ENCODE assay signal across 14 cellular contexts in the genomic region with DNA sequence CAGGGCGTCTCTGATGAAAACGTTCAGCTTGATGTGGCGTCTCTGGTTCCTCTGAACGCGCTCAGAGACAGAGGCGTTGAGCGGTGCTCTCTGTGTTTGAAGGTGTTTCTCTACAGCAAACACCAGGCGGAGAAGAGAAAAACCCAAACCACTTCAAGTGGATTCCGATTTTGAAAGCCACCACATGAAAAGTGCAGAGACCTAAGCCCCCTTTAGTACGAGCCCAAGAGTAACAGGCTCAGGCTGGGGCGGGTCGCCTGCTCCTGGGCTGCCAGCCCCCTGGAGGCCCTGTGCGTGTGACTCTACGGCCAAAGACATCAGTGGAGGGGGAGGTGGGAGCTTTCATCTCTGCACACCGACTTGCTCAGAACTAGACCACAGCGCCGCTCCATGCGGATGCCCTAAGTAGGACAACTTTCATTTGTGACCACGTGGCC.
DNase-seq lines count a peak whose midpoint lies in the region; ATAC-seq lines count a peak whose summit lies in the region.
"Had no signal": no experiment of that assay in that cellular context is flagged by ENCODE, and none has a peak within 500 bp of the region (broad histone marks: within the 10 kb centered on the region; RNA-seq: fewer than 3 reads in every experiment).

No MANE protein-coding gene starts in this region.

- no peaks in the 10 kb centered on the region for H3K9me3 Mint-ChIP-seq in activated CD4-positive, alpha-beta memory T cell treated with anti-CD3 and anti-CD28 coated beads, Interleukin-2, amount 10 ng/mL, durations not matched to agents 7 days and 5 days
- H3K9me3 Mint-ChIP-seq in activated naive CD8-positive, alpha-beta T cell treated with anti-CD3 and anti-CD28 coated beads for 36 hours: peaks cover 2% of the 10 kb centered on the region

- peaks cover 16% of the 10 kb centered on the region for H3K36me3 Mint-ChIP-seq in activated CD4-positive, alpha-beta memory T cell treated with anti-CD3 and anti-CD28 coated beads, Interleukin-2, amount 10 ng/mL, durations not matched to agents 7 days and 5 days (ENCODE audit: low read depth)
- H3K36me3 Mint-ChIP-seq in activated naive CD8-positive, alpha-beta T cell treated with anti-CD3 and anti-CD28 coated beads for 36 hours: no peaks in the 10 kb centered on the region
- H3K36me3 Mint-ChIP-seq: brain had no signal

- peak overlapping the region; percentile 93 for H3K27ac Mint-ChIP-seq in activated CD4-positive, alpha-beta memory T cell treated with anti-CD3 and anti-CD28 coated beads, Interleukin-2, amount 10 ng/mL, durations not matched to agents 7 days and 5 days
- peak overlapping the region; percentile 80 for H3K27ac Mint-ChIP-seq in activated naive CD8-positive, alpha-beta T cell treated with anti-CD3 and anti-CD28 coated beads for 36 hours
- H3K27ac Mint-ChIP-seq: brain had no signal

- peaks cover 87% of the 10 kb centered on the region for H3K4me1 Mint-ChIP-seq in activated CD4-positive, alpha-beta memory T cell treated with anti-CD3 and anti-CD28 coated beads, Interleukin-2, amount 10 ng/mL, durations not matched to agents 7 days and 5 days
- peaks cover 55% of the 10 kb centered on the region for H3K4me1 Mint-ChIP-seq in activated naive CD8-positive, alpha-beta T cell treated with anti-CD3 and anti-CD28 coated beads for 36 hours
- H3K4me1 Mint-ChIP-seq: brain had no signal

- peak; percentile 93 for DNase-seq in Jurkat, Clone E6-1 (ENCODE audit: low read depth, low spot score)
- DNase-seq in activated CD4-positive, alpha-beta memory T cell treated with anti-CD3 and anti-CD28 coated beads, Interleukin-2, amount 10 ng/mL, durations not matched to agents 7 days and 5 days: peak; percentile 83
- DNase-seq in activated naive CD8-positive, alpha-beta T cell treated with anti-CD3 and anti-CD28 coated beads for 36 hours: peak; percentile 78
- peak; percentile 40 to 55 for DNase-seq in stimulated activated CD4-positive, alpha-beta T cell treated with anti-CD3 and anti-CD28 coated beads, Interleukin-4, amount 100 ng/mL, for 4 hours
- DNase-seq in HuH-7 (ENCODE audit: low spot score): no peak
- DNase-seq in NCI-H526 treated with DMSO at 0.1 percent for 48 hours (lab: John Stamatoyannopoulos, UW): no peak
- no peak for DNase-seq in NAMALWA (ENCODE audit: low spot score)
- DNase-seq: NCI-H1105 treated with DMSO at 0.1 percent for 48 hours; NK-92 treated with Interleukin-12 subunit alpha and Interleukin-12 subunit beta, amount 100 ng/mL, for 24 hours; SW 1271 had no signal

- no peak for ATAC-seq in GM18868 (IDR thresholded peaks at IDR 0.05; ENCODE audit: unreplicated experiment)
- ATAC-seq: esophagus mucosa had no signal

- CTCF ChIA-PET in activated CD4-positive, alpha-beta memory T cell treated with anti-CD3 and anti-CD28 coated beads, Interleukin-2, amount 10 ng/mL, durations not matched to agents 7 days and 5 days (lab: Charles Lee): interaction anchor here (0.9 to 2.6 kb wide), 6 partner anchors 9 to 566 kb away, joined by 3 to 22 read pairs (median 8); no protein-coding TSS in a partner anchor

- POLR2A ChIA-PET in activated CD4-positive, alpha-beta memory T cell treated with anti-CD3 and anti-CD28 coated beads, Interleukin-2, amount 10 ng/mL, durations not matched to agents 7 days and 5 days (lab: Charles Lee): interaction anchor here (0.9 to 11.7 kb wide), 12 partner anchors 7 to 368 kb away, joined by 3 to 135 read pairs (median 4); partner anchors contain the start of gene MAF

- H3K4me3 Mint-ChIP-seq in activated CD4-positive, alpha-beta memory T cell treated with anti-CD3 and anti-CD28 coated beads, Interleukin-2, amount 10 ng/mL, durations not matched to agents 7 days and 5 days: peak overlapping the region; percentile 66
- peak overlapping the region; percentile 50 for H3K4me3 Mint-ChIP-seq in activated naive CD8-positive, alpha-beta T cell treated with anti-CD3 and anti-CD28 coated beads for 36 hours
- H3K4me3 Mint-ChIP-seq: brain had no signal

- no peaks in the 10 kb centered on the region for H3K27me3 Mint-ChIP-seq in activated CD4-positive, alpha-beta memory T cell treated with anti-CD3 and anti-CD28 coated beads, Interleukin-2, amount 10 ng/mL, durations not matched to agents 7 days and 5 days
- H3K27me3 Mint-ChIP-seq in activated naive CD8-positive, alpha-beta T cell treated with anti-CD3 and anti-CD28 coated beads for 36 hours: peaks cover 94% of the 10 kb centered on the region

- H3K4me3 ChIP-seq in Jurkat, Clone E6-1 (ENCODE audit: low read length): no peak overlapping the region
- H3K4me3 ChIP-seq: skin epidermis had no signal

Comparison
In these comparisons a context has a peak if more than half of its experiments do, and no peak if none do; other contexts are left out.
1. DNase-seq: peak in Jurkat, Clone E6-1 (single experiment), activated CD4-positive, alpha-beta memory T cell treated with anti-CD3 and anti-CD28 coated beads, Interleukin-2, amount 10 ng/mL, durations not matched to agents 7 days and 5 days (single experiment), activated naive CD8-positive, alpha-beta T cell treated with anti-CD3 and anti-CD28 coated beads for 36 hours (single experiment) and stimulated activated CD4-positive, alpha-beta T cell treated with anti-CD3 and anti-CD28 coated beads, Interleukin-4, amount 100 ng/mL, for 4 hours (2 of 2); none in HuH-7 (single experiment), NCI-H526 treated with DMSO at 0.1 percent for 48 hours (single experiment) and NAMALWA (single experiment).